31 cellular contexts compared by ENCODE assay signal in the genomic region with DNA sequence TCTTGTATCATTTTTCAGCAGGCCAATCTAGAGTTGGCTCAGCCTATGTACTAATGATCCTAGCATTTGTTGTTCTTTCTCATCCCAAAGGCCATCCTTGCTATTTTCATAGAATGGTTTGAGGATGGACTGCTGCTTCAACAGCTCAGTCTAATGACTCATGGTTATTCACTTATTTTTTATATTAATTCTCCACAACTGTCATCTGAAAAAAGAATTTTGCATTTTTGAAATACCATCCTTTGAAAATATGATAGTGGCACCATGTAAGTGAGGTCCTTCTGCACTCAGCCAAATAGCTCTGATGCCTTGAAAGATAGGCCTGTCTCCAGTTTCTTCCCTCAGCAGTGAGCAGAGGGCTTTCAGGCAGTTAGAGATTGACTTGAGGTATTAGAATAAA.
A peak's percentile ranks its signal among the peaks of the same experiment; 100 is the strongest.
DNase-seq lines count a peak whose midpoint lies in the region; ATAC-seq, FAIRE-seq and TF ChIP-seq lines count a peak whose summit lies in the region.
"Had no signal": no experiment of that assay in that cellular context is flagged by ENCODE, and none has a peak within 500 bp of the region (broad histone marks: within the 10 kb centered on the region; RNA-seq: fewer than 3 reads in every experiment).

No MANE protein-coding gene starts in this region.

- H4K20me1 ChIP-seq in PC-3 (ENCODE audit: low read length) (no peaks in the 10 kb centered on the region), smooth muscle cell (ENCODE audit: low read depth) (no peaks in the 10 kb centered on the region)

- H3K27me3 Mint-ChIP-seq in activated T-helper 1 cell treated with anti-CD3 and anti-CD28 coated beads, Interleukin-12 subunit alpha, Interleukin-12 subunit beta, Interleukin-2, Interleukin-4 antibody, amounts not matched to agents 30 ng/mL and 10 ng/mL and 1 ng/mL, durations not matched to agents 14 hours and 24 hours and 36 hours (ENCODE audit: insufficient read depth): no peaks in the 10 kb centered on the region
- H3K27me3 Mint-ChIP-seq: activated naive CD8-positive, alpha-beta T cell treated with anti-CD3 and anti-CD28 coated beads, Interleukin-2, amount 10 ng/mL, durations not matched to agents 7 days and 5 days; B cell; T-cell had no signal

- TF ChIP-seq CTCF in PC-3 (conservative IDR thresholded peaks at IDR 0.05; ENCODE audit: low read depth, low read length): no peak
- no peak for TF ChIP-seq CTCF in smooth muscle cell (IDR thresholded peaks at IDR 0.05; ENCODE audit: borderline replicate concordance, insufficient read depth, poor library complexity, severe bottlenecking)

- POLR2A ChIA-PET in PC-3 (lab: Charles Lee; ENCODE audit: unreplicated experiment): no interaction called here

- H3K9me3 ChIP-seq in PC-3 (ENCODE audit: low read length) (peaks cover 7% of the 10 kb centered on the region; the same call in 1 of the 2 replicates), smooth muscle cell (replicated peaks; ENCODE audit: low read depth) (peaks cover 6% of the 10 kb centered on the region)
- H3K9me3 ChIP-seq: body of pancreas had no signal

- DNase-seq in GM04503 (ENCODE audit: low read depth) (peak; percentile 53), PC-3 (peak; percentile 14), glomerular visceral epithelial cell (ENCODE audit: extremely low spot score) (peak; percentile 11), smooth muscle cell (lab: John Stamatoyannopoulos, UW; ENCODE audit: unreplicated experiment) (no peak), frontal cortex (ENCODE audit: low spot score in 2 of 2) (no peak)
- DNase-seq in activated T-helper 1 cell treated with anti-CD3 and anti-CD28 coated beads, Interleukin-12 subunit alpha, Interleukin-12 subunit beta, Interleukin-2, Interleukin-4 antibody, amounts not matched to agents 30 ng/mL and 10 ng/mL and 1 ng/mL, durations not matched to agents 14 hours and 24 hours and 36 hours (ENCODE audit: low spot score): no peak
- DNase-seq: activated CD8-positive, alpha-beta T cell treated with anti-CD3 and anti-CD28 coated beads for 36 hours; activated effector memory CD4-positive, alpha-beta T cell treated with anti-CD3 and anti-CD28 coated beads, Interleukin-2, amount 50 U/mL, for 16 hours; activated naive CD8-positive, alpha-beta T cell treated with anti-CD3 and anti-CD28 coated beads, Interleukin-2, amount 10 ng/mL, durations not matched to agents 7 days and 5 days; body of pancreas; DMS53; effector CD4-positive, alpha-beta T cell; foreskin melanocyte; GF-D8; hypothalamus; KBM-7; MM.1S; NCI-H1436; NCI-H2107; NCI-H526; nephron progenitor cell; Peyer's patch; posterior cingulate gyrus; T-cell; upper lobe of left lung had no signal

- H3K36me3 ChIP-seq in PC-3 (ENCODE audit: low read depth, low read length): no peaks in the 10 kb centered on the region; the same call in 1 of the 2 replicates
- no peaks in the 10 kb centered on the region for H3K36me3 ChIP-seq in smooth muscle cell (ENCODE audit: low read depth)
- H3K36me3 ChIP-seq: Peyer's patch, upper lobe of left lung had no signal

- H3K4me1 ChIP-seq in PC-3 (ENCODE audit: insufficient read depth, low read length) (no peaks in the 10 kb centered on the region), smooth muscle cell (ENCODE audit: low read depth) (peaks cover 3% of the 10 kb centered on the region)
- H3K4me1 ChIP-seq: body of pancreas, Peyer's patch, upper lobe of left lung had no signal

- H3K27me3 ChIP-seq in PC-3 (ENCODE audit: low read length) (no peaks in the 10 kb centered on the region), smooth muscle cell (ENCODE audit: low read depth) (no peaks in the 10 kb centered on the region)
- H3K27me3 ChIP-seq: body of pancreas, Peyer's patch, upper lobe of left lung had no signal

- H3K4me2 ChIP-seq in PC-3 (ENCODE audit: low read length): no peak overlapping the region
- H3K4me2 ChIP-seq in smooth muscle cell: peak overlapping the region; percentile 22

- no peaks in the 10 kb centered on the region for H3K4me1 Mint-ChIP-seq in activated T-helper 1 cell treated with anti-CD3 and anti-CD28 coated beads, Interleukin-12 subunit alpha, Interleukin-12 subunit beta, Interleukin-2, Interleukin-4 antibody, amounts not matched to agents 30 ng/mL and 10 ng/mL and 1 ng/mL, durations not matched to agents 14 hours and 24 hours and 36 hours (ENCODE audit: low read depth)
- H3K4me1 Mint-ChIP-seq: activated naive CD8-positive, alpha-beta T cell treated with anti-CD3 and anti-CD28 coated beads, Interleukin-2, amount 10 ng/mL, durations not matched to agents 7 days and 5 days; B cell; T-cell had no signal

- H3K9ac ChIP-seq in PC-3 (ENCODE audit: low read length): no peak overlapping the region
- no peak overlapping the region for H3K9ac ChIP-seq in smooth muscle cell (ENCODE audit: low read depth)

- FAIRE-seq in frontal cortex (lab: Jason Lieb, UNC): no peak

- H2AFZ ChIP-seq in PC-3 (ENCODE audit: low read length) (no peak overlapping the region), smooth muscle cell (ENCODE audit: low read depth) (no peak overlapping the region)

- peaks cover 3% of the 10 kb centered on the region for H3K9me3 Mint-ChIP-seq in activated T-helper 1 cell treated with anti-CD3 and anti-CD28 coated beads, Interleukin-12 subunit alpha, Interleukin-12 subunit beta, Interleukin-2, Interleukin-4 antibody, amounts not matched to agents 30 ng/mL and 10 ng/mL and 1 ng/mL, durations not matched to agents 14 hours and 24 hours and 36 hours

- no peaks in the 10 kb centered on the region for H3F3A ChIP-seq in PC-3 (ENCODE audit: low read length, unreplicated experiment)
- no peaks in the 10 kb centered on the region for H3F3A ChIP-seq in smooth muscle cell (ENCODE audit: low read depth)

- intact Hi-C loops in PC-3 (cut with micrococcal nuclease): no loop called here
- intact Hi-C loops in activated T-helper 1 cell treated with anti-CD3 and anti-CD28 coated beads, Interleukin-12 subunit alpha, Interleukin-12 subunit beta, Interleukin-2, Interleukin-4 antibody, amounts not matched to agents 30 ng/mL and 10 ng/mL and 1 ng/mL, durations not matched to agents 14 hours and 24 hours and 36 hours (cut with micrococcal nuclease): no loop called here

- H3K79me2 ChIP-seq in PC-3 (ENCODE audit: low read length) (no peaks in the 10 kb centered on the region), smooth muscle cell (ENCODE audit: low read depth) (no peaks in the 10 kb centered on the region)

- H3K4me3 Mint-ChIP-seq in activated T-helper 1 cell treated with anti-CD3 and anti-CD28 coated beads, Interleukin-12 subunit alpha, Interleukin-12 subunit beta, Interleukin-2, Interleukin-4 antibody, amounts not matched to agents 30 ng/mL and 10 ng/mL and 1 ng/mL, durations not matched to agents 14 hours and 24 hours and 36 hours: no peak overlapping the region
- H3K4me3 Mint-ChIP-seq: activated CD8-positive, alpha-beta T cell treated with anti-CD3 and anti-CD28 coated beads for 36 hours; activated naive CD8-positive, alpha-beta T cell treated with anti-CD3 and anti-CD28 coated beads, Interleukin-2, amount 10 ng/mL, durations not matched to agents 7 days and 5 days; B cell; nephron progenitor cell; T-cell had no signal

- ATAC-seq in PC-3: peak; percentile 18; the same call in 1 of the 2 replicates
- no peak for ATAC-seq in GM19395 (IDR thresholded peaks at IDR 0.05; ENCODE audit: unreplicated experiment)
- no peak for ATAC-seq in GM18511 (IDR thresholded peaks at IDR 0.05; ENCODE audit: unreplicated experiment)
- ATAC-seq: activated CD4-positive, CD25-positive, alpha-beta regulatory T cell treated with anti-CD3 and anti-CD28 coated beads, Interleukin-2, amount 50 U/mL, for 24 hours; activated CD8-positive, alpha-beta T cell treated with anti-CD3 and anti-CD28 coated beads for 36 hours; body of pancreas; sciatic nerve; T-cell had no signal

- H3K36me3 Mint-ChIP-seq in activated T-helper 1 cell treated with anti-CD3 and anti-CD28 coated beads, Interleukin-12 subunit alpha, Interleukin-12 subunit beta, Interleukin-2, Interleukin-4 antibody, amounts not matched to agents 30 ng/mL and 10 ng/mL and 1 ng/mL, durations not matched to agents 14 hours and 24 hours and 36 hours (ENCODE audit: low read depth): no peaks in the 10 kb centered on the region
- H3K36me3 Mint-ChIP-seq: activated naive CD8-positive, alpha-beta T cell treated with anti-CD3 and anti-CD28 coated beads, Interleukin-2, amount 10 ng/mL, durations not matched to agents 7 days and 5 days; T-cell had no signal

- H3K4me3 ChIP-seq in PC-3 (ENCODE audit: low read length) (no peak overlapping the region), smooth muscle cell (no peak overlapping the region)
- H3K4me3 ChIP-seq: body of pancreas, Peyer's patch, upper lobe of left lung had no signal

- BruUV-seq in PC-3 (replicated peaks; lab: Mats Ljungman, UMichigan): no TSS peak

- no peaks in the 10 kb centered on the region for H3K9me2 ChIP-seq in PC-3 (replicated peaks; ENCODE audit: low read length)

- CTCF ChIA-PET in PC-3 (lab: Charles Lee): interaction anchor here (0.6 kb wide), 1 partner anchor 375 kb away, joined by 7 read pairs; no protein-coding TSS in a partner anchor

- H3K27ac Mint-ChIP-seq in activated T-helper 1 cell treated with anti-CD3 and anti-CD28 coated beads, Interleukin-12 subunit alpha, Interleukin-12 subunit beta, Interleukin-2, Interleukin-4 antibody, amounts not matched to agents 30 ng/mL and 10 ng/mL and 1 ng/mL, durations not matched to agents 14 hours and 24 hours and 36 hours: no peak overlapping the region
- H3K27ac Mint-ChIP-seq: activated CD8-positive, alpha-beta T cell treated with anti-CD3 and anti-CD28 coated beads for 36 hours; activated naive CD8-positive, alpha-beta T cell treated with anti-CD3 and anti-CD28 coated beads, Interleukin-2, amount 10 ng/mL, durations not matched to agents 7 days and 5 days; B cell; T-cell had no signal

- no peak overlapping the region for H3K27ac ChIP-seq in PC-3 (ENCODE audit: low read length)
- peak overlapping the region; percentile 5 for H3K27ac ChIP-seq in smooth muscle cell (ENCODE audit: low read depth)
- H3K27ac ChIP-seq: body of pancreas, epithelial cell of prostate, Peyer's patch, upper lobe of left lung had no signal

Comparison
In these comparisons a context has a peak if more than half of its experiments do, and no peak if none do; other contexts are left out.
1. DNase-seq: peak in GM04503 (single experiment), PC-3 (single experiment) and glomerular visceral epithelial cell (single experiment); none in smooth muscle cell (single experiment), activated T-helper 1 cell treated with anti-CD3 and anti-CD28 coated beads, Interleukin-12 subunit alpha, Interleukin-12 subunit beta, Interleukin-2, Interleukin-4 antibody, amounts not matched to agents 30 ng/mL and 10 ng/mL and 1 ng/mL, durations not matched to agents 14 hours and 24 hours and 36 hours (single experiment) and frontal cortex (0 of 2).